Comparison of ENCODE assay signal across 8 cellular contexts in genomic region chr4:37686373-37687174, GRCh38. TPM values are rescaled to one million over a fixed set of nuclear protein-coding genes. Genes with fewer than 3 reads are reported as not detected.
DNase-seq lines count a peak whose midpoint lies in the region; ATAC-seq, FAIRE-seq and TF ChIP-seq lines count a peak whose summit lies in the region.

Gene RELL1 (minus strand): TSS chr4:37686376. CDS start chr4:37686287, 89 bp downstream.

- peak within 1 kb of the TSS; percentile 82 to 85 (median 82) for H3K27ac Mint-ChIP-seq in IgD-negative memory B cell

- dilution Hi-C loops in endothelial cell of umbilical vein (cut with MboI; ENCODE audit: extremely low pct_ligation_motif_present, low sequenced_read_pairs): no loop called here

- DNase-seq in D341Med (ENCODE audit: low spot score): peak; percentile 98
- DNase-seq in OCI-M1 (lab: John Stamatoyannopoulos, UW): peak; percentile 99
- peak; percentile 97 for DNase-seq in activated T-cell treated with anti-CD3 and anti-CD28 coated beads for 4 hours
- peak; percentile 100 for DNase-seq in endothelial cell of umbilical vein (ENCODE audit: low read depth, low spot score)
- peak; percentile 100 for DNase-seq in midbrain (lab: John Stamatoyannopoulos, UW)
- peak; percentile 96 to 99 for DNase-seq in stimulated activated CD8-positive, alpha-beta memory T cell treated with anti-CD3 and anti-CD28 coated beads, Interleukin-15, amount 100 ng/mL, for 48 hours (ENCODE audit: low read depth in 2 of 2)

- no peaks in the 10 kb centered on the region for H3K27me3 ChIP-seq in endothelial cell of umbilical vein (ENCODE audit: control insufficient read depth in 2 of 2, insufficient read depth in 2 of 2, low read length in 2 of 2)

- peak; percentile 98 for FAIRE-seq in endothelial cell of umbilical vein (lab: Jason Lieb, UNC)

- peak within 1 kb of the TSS; percentile 91 to 99 (median 94) for H3K4me3 Mint-ChIP-seq in IgD-negative memory B cell

- peaks cover 24% of the 10 kb centered on the region for H3K4me1 ChIP-seq in endothelial cell of umbilical vein (ENCODE audit: control insufficient read depth, extremely low read depth, insufficient read depth, low read length)

- H3K4me3 ChIP-seq in endothelial cell of umbilical vein (replicated peaks in 1 of 3; ENCODE audit: insufficient read depth in 1 of 3, low read depth in 1 of 3, low read length in 3 of 3): peak within 1 kb of the TSS; percentile 68 to 95 (median 86)

- BruUV-seq in endothelial cell of umbilical vein (replicated peaks; lab: Mats Ljungman, UMichigan): no TSS peak

- H4K20me1 ChIP-seq in endothelial cell of umbilical vein (replicated peaks; ENCODE audit: control insufficient read depth, extremely low read depth, insufficient read depth, low read length): peaks cover 3% of the 10 kb centered on the region

- no peaks in the 10 kb centered on the region for H3K36me3 ChIP-seq in endothelial cell of umbilical vein (ENCODE audit: control insufficient read depth in 2 of 2, extremely low read depth in 1 of 2, insufficient read depth in 2 of 2, low read length in 2 of 2)

- TF ChIP-seq POLR2A in endothelial cell of umbilical vein (IDR thresholded peaks at IDR 0.05; ENCODE audit: low read depth, low read length): no peak

- H3K4me1 Mint-ChIP-seq in IgD-negative memory B cell: peaks cover 20 to 29% (median 20%) of the 10 kb centered on the region in 3 donors

- ATAC-seq in GM21576 (IDR thresholded peaks at IDR 0.05; ENCODE audit: unreplicated experiment): peak; percentile 78

- peak within 1 kb of the TSS; percentile 79 for H3K27ac ChIP-seq in endothelial cell of umbilical vein (ENCODE audit: insufficient read depth, low read depth, low read length)

- peaks cover 4% of the 10 kb centered on the region for H3K27me3 Mint-ChIP-seq in IgD-negative memory B cell

- no peaks in the 10 kb centered on the region for H3K36me3 Mint-ChIP-seq in IgD-negative memory B cell

- H3K9me3 Mint-ChIP-seq in IgD-negative memory B cell: no peaks in the 10 kb centered on the region

- intact Hi-C loops in endothelial cell of umbilical vein (cut with micrococcal nuclease): loop anchor here (1.0 to 5.0 kb wide), 5 partner anchors 12 to 291 kb away; no protein-coding TSS in a partner anchor

- CTCF ChIA-PET in endothelial cell of umbilical vein (lab: Charles Lee): interaction anchor here (0.6 to 1.4 kb wide), 11 partner anchors 9 to 349 kb away, joined by 3 to 18 read pairs (median 5); no protein-coding TSS in a partner anchor

- peak within 1 kb of the TSS; percentile 93 for H3K9ac ChIP-seq in endothelial cell of umbilical vein (replicated peaks; ENCODE audit: extremely low read depth, insufficient read depth, low read length)

- POLR2A ChIA-PET in endothelial cell of umbilical vein (lab: Charles Lee): interaction anchor here (0.6 to 1.4 kb wide), 8 partner anchors 11 to 1340 kb away, joined by 4 to 19 read pairs (median 6); no protein-coding TSS in a partner anchor

- peak within 1 kb of the TSS; percentile 81 for H3K4me2 ChIP-seq in endothelial cell of umbilical vein (ENCODE audit: insufficient read depth, low read length)

- peaks cover 42% of the 10 kb centered on the region for H3K79me2 ChIP-seq in endothelial cell of umbilical vein (ENCODE audit: control insufficient read depth, insufficient read depth, low read length)

- no peaks in the 10 kb centered on the region for H3K9me3 ChIP-seq in endothelial cell of umbilical vein (replicated peaks; ENCODE audit: control insufficient read depth, insufficient read depth, low read length)

- TF ChIP-seq CTCF in endothelial cell of umbilical vein (IDR thresholded peaks at IDR 0.05; ENCODE audit: extremely low read depth in 1 of 2, insufficient read depth in 1 of 2, low read depth in 1 of 2, low read length in 2 of 2): no peak

- peak within 1 kb of the TSS; percentile 90 for H2AFZ ChIP-seq in endothelial cell of umbilical vein (ENCODE audit: low read depth, low read length)

- H3K9me1 ChIP-seq in endothelial cell of umbilical vein (replicated peaks; ENCODE audit: control insufficient read depth, extremely low read depth, insufficient read depth, low read length): peaks cover 2% of the 10 kb centered on the region

TF ChIP-seq in endothelial cell of umbilical vein, 7 proteins besides CTCF, POLR2A, EP300 and RAD21:
- TF ChIP-seq MAX (IDR thresholded peaks at IDR 0.05; ENCODE audit: insufficient read depth, insufficient read length) (peak; percentile 89), MYC (IDR thresholded peaks at IDR 0.05; ENCODE audit: low read depth, low read length) (no peak), POLR2AphosphoS5 (IDR thresholded peaks at IDR 0.05; ENCODE audit: insufficient read depth, low read depth, low read length) (no peak)

RNA-seq across cellular contexts. Expression of gene RELL1, which starts in this region (rescaled TPM):
- polyA plus RNA-seq in IgD-negative memory B cell (0.86 TPM), endothelial cell of umbilical vein (17.0 and 20.8 TPM in 2 replicates)
- total RNA-seq in endothelial cell of umbilical vein: 87.1 and 91.7 TPM in 2 replicates
- 24.3 and 27.8 TPM in 2 replicates for polyA plus RNA-seq in endothelial cell of umbilical vein (2011; cell fraction: cytosol; rRNA removed)
- polyA plus RNA-seq in endothelial cell of umbilical vein (2011; cell fraction: nucleus; rRNA removed): 22.5 and 24.3 TPM in 2 replicates
- polyA plus RNA-seq in endothelial cell of umbilical vein (2012): 15.7 and 19.4 TPM in 2 replicates
- polyA minus RNA-seq in endothelial cell of umbilical vein: 99.1 and 110 TPM in 2 replicates
- 4.8 TPM for polyA minus RNA-seq in endothelial cell of umbilical vein (2011; cell fraction: cytosol; rRNA and poly(A)+ RNA removed)
- 30.8 and 45.3 TPM in 2 replicates for polyA minus RNA-seq in endothelial cell of umbilical vein (2011; cell fraction: nucleus; rRNA and poly(A)+ RNA removed)

Comparison
In these comparisons a context has a peak if more than half of its experiments do, and no peak if none do; other contexts are left out.
1. Peak in every context shown above with its lines: DNase-seq, ATAC-seq, H3K4me3 ChIP-seq and H3K27ac ChIP-seq.